ENCODE assay signal across 30 cellular contexts in genomic region chr7:22890773-22891172, GRCh38.
"Had no signal": no experiment of that assay in that cellular context is flagged by ENCODE, and none has a peak within 500 bp of the region (broad histone marks: within the 10 kb centered on the region; RNA-seq: fewer than 3 reads in every experiment).

No MANE protein-coding gene starts in this region.

- H3K27ac ChIP-seq: Peyer's patch, SJSA1 had no signal

- H3K9me3 ChIP-seq: MG63, Peyer's patch, SJSA1, SK-N-SH had no signal

- FAIRE-seq: K562 had no signal

- DNase-seq: Kasumi-1, KG1, MG63, NCI-H1048, NCI-H1092 treated with DMSO at 0.1 percent for 48 hours, NCI-H1105 treated with DMSO at 0.1 percent for 48 hours, NCI-H1436, NCI-H146, NCI-H1694, NCI-H187, NCI-H1930, NCI-H2029 treated with DMSO at 0.1 percent for 48 hours, NCI-H2081 treated with DMSO at 0.1 percent for 48 hours, NCI-H2107, NCI-H2171, NCI-H226, NCI-H446 treated with DMSO at 0.1 percent for 48 hours, NCI-H510A, NCI-H524, NCI-H526, NCI-H774, Peyer's patch, Right ventricle myocardium superior, RPMI8226, SHP77 treated with DMSO at 0.1 percent for 48 hours, SK-N-SH, SW 1271, T-helper 1 cell had no signal

- H3K4me3 ChIP-seq: K562, MG63, Peyer's patch, SJSA1 had no signal

- ATAC-seq: K562 had no signal

- H3K36me3 ChIP-seq: MG63, Peyer's patch, SJSA1 had no signal

- H3K27me3 ChIP-seq: MG63, Peyer's patch, SJSA1 had no signal
